Comparison of ENCODE assay signal across 9 cellular contexts in the genomic region with DNA sequence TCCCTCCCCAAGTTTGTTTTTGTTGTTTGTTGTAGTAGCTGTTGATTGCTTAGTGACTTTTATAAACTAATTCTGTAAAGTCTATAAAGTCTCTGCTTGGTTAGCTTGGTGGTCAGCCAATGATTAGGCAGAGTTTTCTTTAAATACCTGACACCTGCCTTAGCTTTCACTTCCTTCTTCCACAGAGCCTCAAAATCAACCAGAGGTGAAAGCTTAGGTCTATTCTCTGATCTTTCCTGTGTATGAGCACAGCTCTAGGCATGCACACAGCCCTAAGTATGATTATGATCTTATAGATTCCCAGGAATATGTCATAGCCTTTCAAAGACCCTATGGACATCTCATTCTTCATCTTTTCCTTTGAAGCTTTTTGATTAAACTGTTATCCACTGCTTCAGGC.
"Had no signal": no experiment of that assay in that cellular context is flagged by ENCODE, and none has a peak within 500 bp of the region (broad histone marks: within the 10 kb centered on the region; RNA-seq: fewer than 3 reads in every experiment).

No MANE protein-coding gene starts in this region.

- DNase-seq: H9, HFFc6, KBM-7 had no signal

- ATAC-seq: GM23338, HCT116 had no signal

- H2AFZ ChIP-seq: GM23338 had no signal

- H3K4me2 ChIP-seq: GM23338, KMS-11 had no signal

- H3K9ac ChIP-seq: KMS-11 had no signal

- H3K27ac ChIP-seq: KMS-11 had no signal

- H3K4me3 ChIP-seq: GM23338 had no signal

- FAIRE-seq: H1, H54, HTR-8/SVneo had no signal
